In genomic region chr1:33327587-33328325, GRCh38 we compare ENCODE assay signal across 10 cellular contexts. TPM values are rescaled to one million over a fixed set of nuclear protein-coding genes. Genes with fewer than 3 reads are reported as not detected.
DNase-seq lines count a peak whose midpoint lies in the region; ATAC-seq and TF ChIP-seq lines count a peak whose summit lies in the region.
"Had no signal": no experiment of that assay in that cellular context is flagged by ENCODE, and none has a peak within 500 bp of the region (broad histone marks: within the 10 kb centered on the region; RNA-seq: fewer than 3 reads in every experiment).

No MANE protein-coding gene starts in this region.

- DNase-seq in GM23248, result peak; percentile 98
- DNase-seq in PC-9, result peak in 1 of 2 experiments; percentile 76
- DNase-seq in fibroblast of the aortic adventitia (ENCODE audit: low read depth), result peak; percentile 98
- DNase-seq in sigmoid colon, result peak; percentile 87
- no peak for DNase-seq in activated naive CD4-positive, alpha-beta T cell treated with Interleukin-2 at 50 U/mL for 16 hours
- DNase-seq in NCI-H1694 (lab: John Stamatoyannopoulos, UW), result no peak
- DNase-seq in tibial nerve (ENCODE audit: low spot score in 2 of 2), result no peak

- no peak for ATAC-seq in HG03571 (IDR thresholded peaks at IDR 0.05; ENCODE audit: unreplicated experiment)

- intact Hi-C loops in PC-9 (cut with micrococcal nuclease; ENCODE audit: unreplicated experiment), result no loop called here
- intact Hi-C loops in sigmoid colon (cut with DNase I), result no loop called here

- peak overlapping the region; percentile 19 for H3K4me2 ChIP-seq in GM23248 (ENCODE audit: unreplicated experiment)
- no peak overlapping the region for H3K4me2 ChIP-seq in PC-9

- H3K27ac ChIP-seq in GM23248 (peak overlapping the region; percentile 68), PC-9 (0 out of 2 replicates have a peak overlapping the region, but pooled peaks have one; percentile 23), sigmoid colon (peak overlapping the region; percentile 52 to 100 (median 78)), tibial nerve (peak overlapping the region in 2 of 4 donors; percentile 35 to 71)

- H3K79me2 ChIP-seq in GM23248 (ENCODE audit: insufficient read depth) (peaks cover 64% of the 10 kb centered on the region), PC-9 (ENCODE audit: low read depth) (peaks cover 10% of the 10 kb centered on the region)

- H2AFZ ChIP-seq in GM23248 (no peak overlapping the region), PC-9 (no peak overlapping the region)

- H4K20me1 ChIP-seq in GM23248 (ENCODE audit: insufficient read depth) (no peaks in the 10 kb centered on the region), PC-9 (ENCODE audit: insufficient read depth) (peaks cover 52% of the 10 kb centered on the region)

- no peak for TF ChIP-seq CTCF in PC-9 (conservative IDR thresholded peaks at IDR 0.05)
- peak; percentile 30 for TF ChIP-seq CTCF in fibroblast of the aortic adventitia (IDR thresholded peaks at IDR 0.05; ENCODE audit: insufficient read depth, low read length)
- no peak for TF ChIP-seq CTCF in sigmoid colon (IDR thresholded peaks at IDR 0.05)
- TF ChIP-seq CTCF in tibial nerve (IDR thresholded peaks at IDR 0.05), result no peak

- H3K4me1 ChIP-seq in GM23248 (ENCODE audit: insufficient read depth), result peaks cover 17% of the 10 kb centered on the region
- H3K4me1 ChIP-seq in PC-9 (replicated peaks; ENCODE audit: insufficient read depth), result 0 out of 2 replicates have a peak, but pooled peaks cover 4% of the 10 kb centered on the region
- H3K4me1 ChIP-seq in sigmoid colon, result peaks cover 0 to 61% (median 48%) of the 10 kb centered on the region in 4 donors
- peaks cover 0 to 51% (median 32%) of the 10 kb centered on the region in 4 donors for H3K4me1 ChIP-seq in tibial nerve

- H3K36me3 ChIP-seq in GM23248 (ENCODE audit: low read depth), result peaks cover 69% of the 10 kb centered on the region
- H3K36me3 ChIP-seq in PC-9 (ENCODE audit: low read depth), result peaks cover 76% of the 10 kb centered on the region
- peaks cover 76 to 100% (median 89%) of the 10 kb centered on the region in 4 donors for H3K36me3 ChIP-seq in sigmoid colon
- peaks cover 28 to 97% (median 53%) of the 10 kb centered on the region in 3 donors for H3K36me3 ChIP-seq in tibial nerve

- H3F3A ChIP-seq in GM23248 (ENCODE audit: insufficient read depth) (peaks cover 62% of the 10 kb centered on the region), PC-9 (ENCODE audit: insufficient read depth, low read depth) (peaks cover 63% of the 10 kb centered on the region; the same call in 1 of the 2 replicates)

- TF ChIP-seq POLR2A in sigmoid colon (IDR thresholded peaks at IDR 0.05) (no peak), tibial nerve (IDR thresholded peaks at IDR 0.05) (no peak)

- POLR2A ChIA-PET in PC-9 (lab: Charles Lee; ENCODE audit: unreplicated experiment), result no interaction called here

- H3K4me3 ChIP-seq in GM23248, result no peak overlapping the region
- H3K4me3 ChIP-seq in PC-9, result no peak overlapping the region
- no peak overlapping the region for H3K4me3 ChIP-seq in fibroblast of the aortic adventitia (ENCODE audit: low read depth, low read length)
- no peak overlapping the region for H3K4me3 ChIP-seq in sigmoid colon
- no peak overlapping the region for H3K4me3 ChIP-seq in tibial nerve
- H3K4me3 ChIP-seq: SK-N-MC had no signal

- BruUV-seq in PC-9 (replicated peaks; lab: Mats Ljungman, UMichigan), result no TSS peak

- in situ Hi-C loops in GM23248 (cut with MboI), result no loop called here

- TF ChIP-seq EP300 in sigmoid colon (IDR thresholded peaks at IDR 0.05) (no peak), tibial nerve (IDR thresholded peaks at IDR 0.05) (peak in 1 of 2 donors; percentile 8)

- CTCF ChIA-PET in PC-9 (lab: Charles Lee), result interaction anchor here (0.5 kb wide), 1 partner anchor 173 kb away, joined by 5 read pairs; no protein-coding TSS in a partner anchor

- no peaks in the 10 kb centered on the region for H3K9me2 ChIP-seq in GM23248 (ENCODE audit: insufficient read depth)
- H3K9me2 ChIP-seq in PC-9 (ENCODE audit: insufficient read depth), result no peaks in the 10 kb centered on the region

- WGBS in GM23248 (ENCODE audit: low coverage in 1 of 2, low lambda C conversion rate in 2 of 2, missing lambda C conversion rate in 2 of 2), 2 experiments, result 19 to 21% methylated on average over 9 of the region's 9 CpGs
- 50 to 73% methylated on average over 9 of the region's 9 CpGs for WGBS in sigmoid colon, 2 donors
- 57 to 60% methylated on average over 9 of the region's 9 CpGs for WGBS in tibial nerve, 2 donors

- H3K9me3 ChIP-seq in GM23248 (ENCODE audit: low read depth), result no peaks in the 10 kb centered on the region
- H3K9me3 ChIP-seq in PC-9 (ENCODE audit: insufficient read depth, low read depth), result no peaks in the 10 kb centered on the region
- H3K9me3 ChIP-seq in sigmoid colon, result no peaks in the 10 kb centered on the region
- no peaks in the 10 kb centered on the region for H3K9me3 ChIP-seq in tibial nerve

- H3K27me3 ChIP-seq in GM23248 (replicated peaks; ENCODE audit: insufficient read depth) (no peaks in the 10 kb centered on the region), PC-9 (ENCODE audit: insufficient read depth, low read depth) (no peaks in the 10 kb centered on the region), sigmoid colon (no peaks in the 10 kb centered on the region), tibial nerve (no peaks in the 10 kb centered on the region)

- 0 out of 2 replicates have a peak overlapping the region, but pooled peaks have one; percentile 6 for H3K9ac ChIP-seq in GM23248

RNA-seq across cellular contexts. Expression of gene A3GALT2, which starts 6.9 kb away (rescaled TPM):
- total RNA-seq in GM23248 (2014; rRNA removed; shearing (Covaris generic)), result not detected in 2 replicates
- polyA plus RNA-seq in GM23248 (2016; fragmentation: Nextera tagmentation; extraction: Ambion mirVana) (not detected in 2 replicates), sigmoid colon (not detected)
- total RNA-seq in PC-9 (2021) (not detected in 2 replicates), fibroblast of the aortic adventitia (ENCODE audit: low replicate concordance) (not detected in 2 replicates), sigmoid colon (not detected), tibial nerve (under 1 TPM in 2 of 4 donors, not detected in 2; 0.42 to 0.66 TPM)
- total RNA-seq: glomerular endothelial cell had no signal

Comparison
In these comparisons a context has a peak if more than half of its experiments do, and no peak if none do; other contexts are left out.
1. DNase-seq: peak in GM23248 (single experiment), fibroblast of the aortic adventitia (single experiment) and sigmoid colon (single experiment); none in activated naive CD4-positive, alpha-beta T cell treated with Interleukin-2 at 50 U/mL for 16 hours (single experiment), NCI-H1694 (single experiment) and tibial nerve (0 of 2).